12 cellular contexts compared by ENCODE assay signal in the genomic region with DNA sequence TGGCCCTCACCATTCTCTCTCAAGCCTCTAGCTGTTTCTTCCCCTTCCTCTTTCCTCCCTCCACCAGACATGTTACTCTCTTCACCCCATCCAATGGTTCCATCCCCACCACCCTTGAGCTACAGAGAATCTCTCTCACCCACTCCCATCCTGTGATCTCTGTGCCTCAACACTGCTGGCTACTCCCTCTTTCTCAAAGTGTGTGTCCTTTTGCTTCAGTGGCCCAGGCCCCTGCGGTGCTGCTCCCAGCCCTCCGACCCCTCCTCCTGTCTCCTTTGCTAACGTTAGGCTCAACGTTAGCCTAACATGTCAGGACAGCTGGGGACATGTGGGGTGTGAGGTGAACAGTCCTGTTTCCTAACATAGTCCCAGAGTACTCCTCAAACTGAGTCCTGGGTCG. TPM values are rescaled to one million over a fixed set of nuclear protein-coding genes. Genes with fewer than 3 reads are reported as not detected.
DNase-seq lines count a peak whose midpoint lies in the region; ATAC-seq and TF ChIP-seq lines count a peak whose summit lies in the region.
"Had no signal": no experiment of that assay in that cellular context is flagged by ENCODE, and none has a peak within 500 bp of the region (broad histone marks: within the 10 kb centered on the region; RNA-seq: fewer than 3 reads in every experiment).

No MANE protein-coding gene starts in this region.

- no peaks in the 10 kb centered on the region for H3K9me3 Mint-ChIP-seq in activated CD4-positive, alpha-beta T cell treated with anti-CD3 and anti-CD28 coated beads for 36 hours (ENCODE audit: low read depth)
- H3K9me3 Mint-ChIP-seq in endothelial cell (ENCODE audit: unreplicated experiment) (no peaks in the 10 kb centered on the region), progenitor cell of endocrine pancreas (ENCODE audit: low read depth) (no peaks in the 10 kb centered on the region)
- H3K9me3 Mint-ChIP-seq: CD8-positive, alpha-beta memory T cell; H9; type B pancreatic cell had no signal

- peaks cover 33% of the 10 kb centered on the region for H3K36me3 Mint-ChIP-seq in activated CD4-positive, alpha-beta T cell treated with anti-CD3 and anti-CD28 coated beads for 36 hours (ENCODE audit: low read depth)
- H3K36me3 Mint-ChIP-seq in endothelial cell (ENCODE audit: low read depth, unreplicated experiment) (peaks cover 33% of the 10 kb centered on the region), progenitor cell of endocrine pancreas (ENCODE audit: insufficient read depth) (peaks cover 15% of the 10 kb centered on the region)

- no peak for DNase-seq in activated CD4-positive, alpha-beta T cell treated with anti-CD3 and anti-CD28 coated beads for 36 hours
- no peak for DNase-seq in activated CD4-positive, alpha-beta T cell treated with anti-CD3 and anti-CD28 coated beads for 1 hour
- DNase-seq in endothelial cell (ENCODE audit: low spot score), result no peak
- no peak for DNase-seq in progenitor cell of endocrine pancreas (ENCODE audit: low spot score, unreplicated experiment)
- DNase-seq in NCI-H2107 (lab: John Stamatoyannopoulos, UW), result no peak
- DNase-seq: NCI-H2171; stimulated activated CD4-positive, alpha-beta T cell treated with anti-CD3 and anti-CD28 coated beads, Interleukin-1b, Interleukin-23, amount 100 ng/mL, for 48 hours had no signal

- no peak for ATAC-seq in activated CD4-positive, alpha-beta T cell treated with anti-CD3 and anti-CD28 coated beads for 36 hours
- no peak for ATAC-seq in HG03439 (IDR thresholded peaks at IDR 0.05; ENCODE audit: unreplicated experiment)

- peak overlapping the region; percentile 3 for H3K27ac Mint-ChIP-seq in activated CD4-positive, alpha-beta T cell treated with anti-CD3 and anti-CD28 coated beads for 36 hours
- H3K27ac Mint-ChIP-seq in endothelial cell (ENCODE audit: unreplicated experiment) (peak overlapping the region; percentile 48), progenitor cell of endocrine pancreas (peak overlapping the region; percentile 71)
- H3K27ac Mint-ChIP-seq: type B pancreatic cell had no signal

- TF ChIP-seq CTCF in endothelial cell (IDR thresholded peaks at IDR 0.05; ENCODE audit: unreplicated experiment) (no peak), progenitor cell of endocrine pancreas (IDR thresholded peaks at IDR 0.05; ENCODE audit: unreplicated experiment) (no peak)

- intact Hi-C loops in activated CD4-positive, alpha-beta T cell treated with anti-CD3 and anti-CD28 coated beads for 36 hours (cut with DNase I, micrococcal nuclease), result loop anchor here in 1 of 2 experiments (5.0 to 10.0 kb wide), 2 partner anchors 51 to 268 kb away; a partner anchor contains a TSS

- no peaks in the 10 kb centered on the region for H3K27me3 Mint-ChIP-seq in activated CD4-positive, alpha-beta T cell treated with anti-CD3 and anti-CD28 coated beads for 36 hours
- H3K27me3 Mint-ChIP-seq in endothelial cell (ENCODE audit: unreplicated experiment) (peaks cover 9% of the 10 kb centered on the region), progenitor cell of endocrine pancreas (no peaks in the 10 kb centered on the region)
- H3K27me3 Mint-ChIP-seq: CD8-positive, alpha-beta memory T cell; type B pancreatic cell had no signal

- no peak overlapping the region for H3K4me3 Mint-ChIP-seq in activated CD4-positive, alpha-beta T cell treated with anti-CD3 and anti-CD28 coated beads for 36 hours
- peak overlapping the region; percentile 5 for H3K4me3 Mint-ChIP-seq in endothelial cell (ENCODE audit: unreplicated experiment)
- H3K4me3 Mint-ChIP-seq in progenitor cell of endocrine pancreas (ENCODE audit: low read depth), result no peak overlapping the region
- H3K4me3 Mint-ChIP-seq: H9, type B pancreatic cell had no signal

- H3K4me1 Mint-ChIP-seq in activated CD4-positive, alpha-beta T cell treated with anti-CD3 and anti-CD28 coated beads for 36 hours, result peaks cover 8% of the 10 kb centered on the region
- H3K4me1 Mint-ChIP-seq in endothelial cell (ENCODE audit: unreplicated experiment), result peaks cover 3% of the 10 kb centered on the region
- peaks cover 8% of the 10 kb centered on the region for H3K4me1 Mint-ChIP-seq in progenitor cell of endocrine pancreas (ENCODE audit: low read depth)

- POLR2A ChIA-PET in activated CD4-positive, alpha-beta T cell treated with anti-CD3 and anti-CD28 coated beads for 36 hours (lab: Charles Lee), result no interaction called here

- CTCF ChIA-PET in activated CD4-positive, alpha-beta T cell treated with anti-CD3 and anti-CD28 coated beads for 36 hours (lab: Charles Lee), result interaction anchor here (0.8 to 2.3 kb wide), 17 partner anchors 9 to 239 kb away, joined by 3 to 18 read pairs (median 4); a partner anchor contains a TSS

RNA-seq across cellular contexts. Expression of a gene that starts 5.9 kb away (rescaled TPM):
- 10 to 100 TPM; 74.3 to 95.1 TPM for total RNA-seq in activated CD4-positive, alpha-beta T cell treated with anti-CD3 and anti-CD28 coated beads for 36 hours
- total RNA-seq in endothelial cell (ENCODE audit: unreplicated experiment) (47.8 TPM), progenitor cell of endocrine pancreas (67.2 and 71.8 TPM in 2 replicates)

RNA-seq across cellular contexts. Expression of a gene that starts 6.1 kb away (rescaled TPM):
- total RNA-seq in activated CD4-positive, alpha-beta T cell treated with anti-CD3 and anti-CD28 coated beads for 36 hours, result 100 to 1,000 TPM in 1 of 2 experiments, 10 to 100 TPM in 1; 90.2 to 104 TPM
- total RNA-seq in endothelial cell (ENCODE audit: unreplicated experiment) (63.4 TPM), progenitor cell of endocrine pancreas (97.9 and 103 TPM in 2 replicates)

RNA-seq across cellular contexts. Expression of a gene that starts 7.0 kb away (rescaled TPM):
- total RNA-seq in activated CD4-positive, alpha-beta T cell treated with anti-CD3 and anti-CD28 coated beads for 36 hours, result under 1 TPM; 0.69 to 0.96 TPM
- total RNA-seq in endothelial cell (ENCODE audit: unreplicated experiment) (not detected), progenitor cell of endocrine pancreas (3.9 and 4.7 TPM in 2 replicates)

RNA-seq across cellular contexts. Expression of a gene that starts 19.0 kb away (rescaled TPM):
- 10 to 100 TPM; 12.6 to 13.9 TPM for total RNA-seq in activated CD4-positive, alpha-beta T cell treated with anti-CD3 and anti-CD28 coated beads for 36 hours
- total RNA-seq in endothelial cell (ENCODE audit: unreplicated experiment) (12.6 TPM), progenitor cell of endocrine pancreas (26.3 and 29.4 TPM in 2 replicates)

RNA-seq across cellular contexts. Expression of a gene that starts 25.4 kb away (rescaled TPM):
- 1 to 10 TPM in 1 of 2 experiments, under 1 TPM in 1; 0.96 to 1.5 TPM for total RNA-seq in activated CD4-positive, alpha-beta T cell treated with anti-CD3 and anti-CD28 coated beads for 36 hours
- total RNA-seq in endothelial cell (ENCODE audit: unreplicated experiment), result 0.82 TPM
- 0.47 and 0.65 TPM in 2 replicates for total RNA-seq in progenitor cell of endocrine pancreas
- total RNA-seq: A172 had no signal

Comparison
In these comparisons a context has a peak if more than half of its experiments do, and no peak if none do; other contexts are left out.
1. H3K27ac Mint-ChIP-seq: peak in every context shown above with its lines; median percentile 71 in progenitor cell of endocrine pancreas; 48 in endothelial cell; 3 in activated CD4-positive, alpha-beta T cell treated with anti-CD3 and anti-CD28 coated beads for 36 hours.